In the genomic region with DNA sequence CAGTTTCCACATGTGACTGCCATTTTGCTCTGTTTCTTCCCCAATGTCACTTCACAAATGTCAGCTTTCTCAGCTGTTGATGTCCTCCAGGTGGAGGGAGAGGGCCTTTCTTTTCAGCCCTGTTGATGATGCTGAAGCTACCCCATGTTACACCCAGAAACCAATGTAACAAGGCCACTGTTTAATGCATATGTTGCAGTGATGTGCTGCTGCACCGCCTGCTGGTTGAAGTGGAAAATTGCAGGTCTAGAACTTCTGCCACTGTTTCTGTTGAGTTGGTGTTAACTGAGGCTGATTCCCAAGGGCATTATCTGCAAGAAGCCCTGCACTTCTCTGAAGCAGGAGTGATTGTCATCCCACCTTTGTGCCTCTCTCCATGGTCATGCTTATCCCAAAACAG, we compare ENCODE assay signal across 9 cellular contexts.
DNase-seq lines count a peak whose midpoint lies in the region; ATAC-seq and TF ChIP-seq lines count a peak whose summit lies in the region.
"Had no signal": no experiment of that assay in that cellular context is flagged by ENCODE, and none has a peak within 500 bp of the region (broad histone marks: within the 10 kb centered on the region; RNA-seq: fewer than 3 reads in every experiment).

No MANE protein-coding gene starts in this region.

- H3K27ac ChIP-seq in AG04450 (ENCODE audit: low read depth, low read length) (no peak overlapping the region), iPS DF 6.9 (ENCODE audit: low read length) (no peak overlapping the region), tibial artery (no peak overlapping the region)
- H3K27ac ChIP-seq: pancreas had no signal

- no peak for DNase-seq in AG04450 (ENCODE audit: low read depth, low spot score)
- no peak for DNase-seq in GM13977 (ENCODE audit: low spot score)
- peak; percentile 4 for DNase-seq in SKM-1 (lab: John Stamatoyannopoulos, UW; ENCODE audit: unreplicated experiment)
- peak; percentile 29 for DNase-seq in iPS DF 6.9 (ENCODE audit: low read depth, low spot score)
- DNase-seq in tibial artery: no peak
- no peak for DNase-seq in activated CD4-positive, CD25-positive, alpha-beta regulatory T cell (lab: John Stamatoyannopoulos, UW)
- DNase-seq in GF-D8 (lab: John Stamatoyannopoulos, UW): no peak
- DNase-seq: pancreas had no signal

- intact Hi-C loops in tibial artery (cut with DNase I; ENCODE audit: low total_unique reads): no loop called here

- CTCF ChIA-PET in AG04450 (lab: Charles Lee): interaction anchor here (0.8 to 1.8 kb wide), 8 partner anchors 9 to 359 kb away, joined by 3 to 13 read pairs (median 6); no protein-coding TSS in a partner anchor

- H3K27me3 ChIP-seq in AG04450 (ENCODE audit: control insufficient read depth, insufficient read depth, low read length): no peaks in the 10 kb centered on the region
- H3K27me3 ChIP-seq in iPS DF 6.9 (ENCODE audit: control insufficient read depth, insufficient read depth, low read length): no peaks in the 10 kb centered on the region
- H3K27me3 ChIP-seq in tibial artery: no peaks in the 10 kb centered on the region
- H3K27me3 ChIP-seq: pancreas had no signal

- no peaks in the 10 kb centered on the region; the same call in 1 of the 2 replicates for H3K36me3 ChIP-seq in iPS DF 6.9 (ENCODE audit: control insufficient read depth, insufficient read depth, low read length)
- H3K36me3 ChIP-seq in tibial artery: peaks cover 0 to 3% (median 0%) of the 10 kb centered on the region in 3 donors
- H3K36me3 ChIP-seq: pancreas had no signal

- ATAC-seq in GM21529 (IDR thresholded peaks at IDR 0.05; ENCODE audit: unreplicated experiment): no peak

- no peaks in the 10 kb centered on the region; the same call in 1 of the 2 replicates for H3K9me3 ChIP-seq in AG04450 (ENCODE audit: control insufficient read depth, insufficient read depth, low read length)
- H3K9me3 ChIP-seq in iPS DF 6.9 (ENCODE audit: control insufficient read depth, insufficient read depth, low read length): no peaks in the 10 kb centered on the region
- peaks cover 0 to 16% (median 6%) of the 10 kb centered on the region in 3 donors for H3K9me3 ChIP-seq in tibial artery

- no CpG with 5 or more reads among the region's 1 CpG for WGBS in iPS DF 6.9 (ENCODE audit: insufficient coverage, insufficient read length)

- H3K4me3 ChIP-seq in AG04450 (ENCODE audit: low read depth, low read length) (no peak overlapping the region), iPS DF 6.9 (ENCODE audit: low read length) (no peak overlapping the region), tibial artery (no peak overlapping the region)
- H3K4me3 ChIP-seq: pancreas had no signal

- in situ Hi-C loops in GM13977 (cut with MboI; ENCODE audit: low pct_unique_long_range_greater_than_20kb, low sequenced_read_pairs, unreplicated experiment): no loop called here

- H3K4me1 ChIP-seq in iPS DF 6.9 (ENCODE audit: control insufficient read depth, insufficient read depth, low read length) (peaks cover 3% of the 10 kb centered on the region; the same call in 1 of the 2 replicates), tibial artery (no peaks in the 10 kb centered on the region)
- H3K4me1 ChIP-seq: pancreas had no signal

- TF ChIP-seq CTCF in AG04450 (IDR thresholded peaks at IDR 0.05; ENCODE audit: low read depth, low read length): peak; percentile 71
- TF ChIP-seq CTCF in GM13977 (IDR thresholded peaks at IDR 0.05; ENCODE audit: extremely low read depth, insufficient read depth, missing control alignments): peak; percentile 50
- TF ChIP-seq CTCF in tibial artery (IDR thresholded peaks at IDR 0.05): no peak

- POLR2A ChIA-PET in AG04450 (lab: Yijun Ruan, JAX): interaction anchor here (0.9 kb wide), 1 partner anchor 134 kb away, joined by 3 read pairs; no protein-coding TSS in a partner anchor

Comparison
In these comparisons a context has a peak if more than half of its experiments do, and no peak if none do; other contexts are left out.
1. DNase-seq: peak in SKM-1 (single experiment) and iPS DF 6.9 (single experiment); none in AG04450 (single experiment), GM13977 (single experiment), tibial artery (0 of 2), activated CD4-positive, CD25-positive, alpha-beta regulatory T cell (0 of 4) and GF-D8 (single experiment).
2. CTCF ChIP-seq: peak in AG04450 (single experiment) and GM13977 (single experiment); none in tibial artery (0 of 2).